In the genomic region with DNA sequence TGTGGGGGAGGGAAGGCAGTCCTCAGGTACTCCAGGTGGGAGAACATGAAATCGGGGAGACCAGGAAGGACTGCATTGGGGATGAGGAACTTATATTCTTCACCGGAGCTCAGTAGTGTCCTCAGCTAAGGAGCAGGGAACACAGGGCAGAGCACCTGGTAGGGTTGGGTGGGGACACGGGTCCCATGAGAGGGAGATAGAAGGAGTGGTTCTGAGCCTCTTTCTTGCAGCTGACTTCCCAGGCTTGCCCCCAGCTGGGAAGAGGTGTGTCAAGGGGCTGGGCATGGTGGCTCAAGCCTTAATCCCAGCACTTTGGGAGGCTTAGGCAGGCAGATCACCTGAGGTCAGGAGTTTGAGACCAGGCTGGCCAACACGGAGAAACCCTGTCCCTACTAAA, we compare ENCODE assay signal across 9 cellular contexts. TPM values are rescaled to one million over a fixed set of nuclear protein-coding genes. Genes with fewer than 3 reads are reported as not detected.
A peak's percentile ranks its signal among the peaks of the same experiment; 100 is the strongest.
DNase-seq lines count a peak whose midpoint lies in the region; ATAC-seq and TF ChIP-seq lines count a peak whose summit lies in the region.
"Had no signal": no experiment of that assay in that cellular context is flagged by ENCODE, and none has a peak within 500 bp of the region (broad histone marks: within the 10 kb centered on the region; RNA-seq: fewer than 3 reads in every experiment).

No MANE protein-coding gene starts in this region.

- intact Hi-C loops in ascending aorta (cut with DNase I) (loop anchor here (10.0 kb wide), 3 partner anchors 420 to 600 kb away; partner anchors contain the start of genes ACD, C16orf86, CENPT and ENKD1), right lobe of liver (cut with DNase I) (no loop called here), transverse colon (cut with DNase I; ENCODE audit: low total_unique reads) (no loop called here)

- peaks cover 36 to 44% of the 10 kb centered on the region in 2 donors for H3K4me1 ChIP-seq in ascending aorta
- peaks cover 0 to 56% (median 0%) of the 10 kb centered on the region in 4 donors for H3K4me1 ChIP-seq in right lobe of liver
- H3K4me1 ChIP-seq in transverse colon = peaks cover 43 to 74% (median 67%) of the 10 kb centered on the region in 4 donors

- H3K9me3 ChIP-seq in ascending aorta = no peaks in the 10 kb centered on the region
- H3K9me3 ChIP-seq in right lobe of liver = no peaks in the 10 kb centered on the region
- H3K9me3 ChIP-seq in transverse colon = no peaks in the 10 kb centered on the region

- peak; percentile 62 for DNase-seq in activated effector memory CD4-positive, alpha-beta T cell treated with anti-CD3 and anti-CD28 coated beads, Interleukin-2, amount 50 U/mL, for 16 hours
- no peak for DNase-seq in activated effector memory CD4-positive, alpha-beta T cell treated with Interleukin-2 at 50 U/mL for 16 hours
- no peak for DNase-seq in ascending aorta (ENCODE audit: low spot score in 2 of 2)
- DNase-seq in right lobe of liver = peak in 2 of 3 donors; percentile 13 to 24
- DNase-seq in transverse colon = no peak
- no peak for DNase-seq in D341Med (ENCODE audit: low spot score)
- DNase-seq in activated CD4-positive, CD25-positive, alpha-beta regulatory T cell treated with anti-CD3 and anti-CD28 coated beads, Interleukin-2, amount 50 U/mL, for 72 hours = no peak
- DNase-seq: COR-L47 had no signal

- in situ Hi-C loops in transverse colon (cut with MboI; ENCODE audit: low pct_ligation_motif_present in 1 of 4, low pct_unique_long_range_greater_than_20kb in 1 of 4, low sequenced_read_pairs in 3 of 4) = no loop called here

- ATAC-seq in right lobe of liver (no peak), HG03196 (IDR thresholded peaks at IDR 0.05; ENCODE audit: unreplicated experiment) (no peak)

- WGBS in right lobe of liver (ENCODE audit: insufficient coverage, low coverage, low lambda C conversion rate, missing lambda C conversion rate) = 62% methylated on average over 3 of the region's 4 CpGs
- 67% methylated on average over 4 of the region's 4 CpGs; no CpG with 5 or more reads in 1 of the 2 donors for WGBS in transverse colon (ENCODE audit: low coverage in 1 of 2), 2 donors

- H3K27me3 ChIP-seq in ascending aorta (peaks cover 6% of the 10 kb centered on the region), right lobe of liver (peaks cover 0 to 10% of the 10 kb centered on the region in 2 donors), transverse colon (peaks cover 23% of the 10 kb centered on the region)

- TF ChIP-seq POLR2A in right lobe of liver (IDR thresholded peaks at IDR 0.05) = no peak
- no peak for TF ChIP-seq POLR2A in transverse colon (IDR thresholded peaks at IDR 0.05)

- H3K36me3 ChIP-seq in ascending aorta (no peaks in the 10 kb centered on the region), right lobe of liver (no peaks in the 10 kb centered on the region), transverse colon (no peaks in the 10 kb centered on the region)

- TF ChIP-seq CTCF in ascending aorta (IDR thresholded peaks at IDR 0.05) (no peak), right lobe of liver (IDR thresholded peaks at IDR 0.05) (no peak), transverse colon (IDR thresholded peaks at IDR 0.05) (no peak)

- TF ChIP-seq EP300 in transverse colon (IDR thresholded peaks at IDR 0.05; ENCODE audit: low read depth) = no peak

- peak overlapping the region; percentile 65 to 69 for H3K4me3 ChIP-seq in ascending aorta
- no peak overlapping the region for H3K4me3 ChIP-seq in right lobe of liver
- no peak overlapping the region for H3K4me3 ChIP-seq in transverse colon

- H3K27ac ChIP-seq in ascending aorta (peak overlapping the region; percentile 82 to 89), right lobe of liver (peak overlapping the region; percentile 53 to 81 (median 65)), transverse colon (peak overlapping the region; percentile 94 to 95 (median 94))

RNA-seq across cellular contexts. Expression of gene FHOD1, which starts 2.1 kb away (rescaled TPM):
- 20.2 TPM for total RNA-seq in ascending aorta
- 1 to 10 TPM; 2.3 to 9.6 (median 3.5) TPM for total RNA-seq in right lobe of liver
- 100 to 1,000 TPM in 1 of 4 donors, 10 to 100 TPM in 3; 25.1 to 177 (median 33.6) TPM for total RNA-seq in transverse colon

RNA-seq across cellular contexts. Expression of gene SLC9A5, which starts 3.6 kb away (rescaled TPM):
- 13.5 TPM for total RNA-seq in ascending aorta
- total RNA-seq in right lobe of liver = under 1 TPM; 0.06 to 0.53 (median 0.15) TPM
- 1 to 10 TPM in 3 of 4 donors, under 1 TPM in 1; 0.55 to 4.5 (median 1.5) TPM for total RNA-seq in transverse colon

RNA-seq across cellular contexts. Expression of gene TMEM208, which starts 18.3 kb away (rescaled TPM):
- total RNA-seq in ascending aorta (8.3 TPM), right lobe of liver (10 to 100 TPM; 32.6 to 58.7 (median 40.5) TPM), transverse colon (10 to 100 TPM in 3 of 4 donors, not detected in 1; 29.5 to 50.2 (median 39.3) TPM)

RNA-seq across cellular contexts. Expression of gene PLEKHG4, which starts 34.1 kb away (rescaled TPM):
- 3.7 TPM for total RNA-seq in ascending aorta
- under 1 TPM; 0.09 to 0.53 (median 0.20) TPM for total RNA-seq in right lobe of liver
- 10 to 100 TPM in 2 of 4 donors, 1 to 10 TPM in 1, under 1 TPM in 1; 0.80 to 12.2 (median 8.7) TPM for total RNA-seq in transverse colon

RNA-seq across cellular contexts. Expression of gene ELMO3, which starts 46.3 kb away (rescaled TPM):
- total RNA-seq in ascending aorta = not detected
- total RNA-seq in right lobe of liver = 1 to 10 TPM; 1.8 to 8.0 (median 4.6) TPM
- total RNA-seq in transverse colon = 10 to 100 TPM; 61.0 to 91.5 (median 77.7) TPM

Comparison
In these comparisons a context has a peak if more than half of its experiments do, and no peak if none do; other contexts are left out.
1. DNase-seq: peak in activated effector memory CD4-positive, alpha-beta T cell treated with anti-CD3 and anti-CD28 coated beads, Interleukin-2, amount 50 U/mL, for 16 hours (single experiment) and right lobe of liver (2 of 3); none in activated effector memory CD4-positive, alpha-beta T cell treated with Interleukin-2 at 50 U/mL for 16 hours (single experiment), ascending aorta (0 of 2), transverse colon (single experiment), D341Med (single experiment) and activated CD4-positive, CD25-positive, alpha-beta regulatory T cell treated with anti-CD3 and anti-CD28 coated beads, Interleukin-2, amount 50 U/mL, for 72 hours (single experiment).
2. H3K4me3 ChIP-seq: peak in ascending aorta (2 of 2); none in right lobe of liver (0 of 3) and transverse colon (0 of 4).
3. Peak in every context shown above with its lines, with median percentiles within 50 percentile points of each other: H3K27ac ChIP-seq.